ENCODE assay signal across 27 cellular contexts in genomic region chr2:173999724-174000123, GRCh38. TPM values are rescaled to one million over a fixed set of nuclear protein-coding genes. Genes with fewer than 3 reads are reported as not detected.
DNase-seq lines count a peak whose midpoint lies in the region; ATAC-seq, FAIRE-seq and TF ChIP-seq lines count a peak whose summit lies in the region.
"Had no signal": no experiment of that assay in that cellular context is flagged by ENCODE, and none has a peak within 500 bp of the region (broad histone marks: within the 10 kb centered on the region; RNA-seq: fewer than 3 reads in every experiment).

No MANE protein-coding gene starts in this region.

- H3K27ac ChIP-seq in PC-9 (no peak overlapping the region), neutrophil (peak overlapping the region; percentile 91), thoracic aorta (peak overlapping the region; percentile 70 to 75)
- H3K27ac ChIP-seq: C4-2B, GM23248 had no signal

- POLR2A ChIA-PET in PC-9 (lab: Charles Lee; ENCODE audit: unreplicated experiment) = no interaction called here
- POLR2A ChIA-PET in activated CD4-positive, alpha-beta memory T cell treated with anti-CD3 and anti-CD28 coated beads for 36 hours (lab: Charles Lee) = no interaction called here

- H2AFZ ChIP-seq in PC-9 = peak overlapping the region; percentile 7; the same call in 1 of the 2 replicates
- H2AFZ ChIP-seq: GM23248 had no signal

- H3F3A ChIP-seq in PC-9 (ENCODE audit: insufficient read depth, low read depth) = no peaks in the 10 kb centered on the region

- peak overlapping the region in 3 of 5 experiments; percentile 47 to 50 (median 49) for H3K27ac Mint-ChIP-seq in brain
- H3K27ac Mint-ChIP-seq in activated CD4-positive, alpha-beta memory T cell treated with anti-CD3 and anti-CD28 coated beads for 36 hours = no peak overlapping the region
- H3K27ac Mint-ChIP-seq: B cell had no signal

- H3K4me2 ChIP-seq in PC-9 = no peak overlapping the region

- peaks cover 14% of the 10 kb centered on the region for H3K27me3 Mint-ChIP-seq in brain
- no peaks in the 10 kb centered on the region for H3K27me3 Mint-ChIP-seq in activated CD4-positive, alpha-beta memory T cell treated with anti-CD3 and anti-CD28 coated beads for 36 hours
- H3K27me3 Mint-ChIP-seq: B cell had no signal

- H3K36me3 ChIP-seq in PC-9 (ENCODE audit: low read depth) = no peaks in the 10 kb centered on the region
- H3K36me3 ChIP-seq in neutrophil = no peaks in the 10 kb centered on the region
- no peaks in the 10 kb centered on the region for H3K36me3 ChIP-seq in thoracic aorta
- H3K36me3 ChIP-seq: HAP-1 had no signal

- DNase-seq in PC-9 (no peak), thoracic aorta (ENCODE audit: low spot score) (no peak), COR-L47 (lab: John Stamatoyannopoulos, UW) (no peak), GM12891 (ENCODE audit: insufficient read length, low spot score) (no peak)
- no peak for DNase-seq in activated CD4-positive, alpha-beta memory T cell treated with anti-CD3 and anti-CD28 coated beads for 36 hours
- DNase-seq: Calu3; CD8-positive, alpha-beta memory T cell; DND-41; GM23248; Kasumi-1; MV-4-11; NCI-H1105; NCI-H1436 treated with DMSO at 0.1 percent for 48 hours; NCI-H1930; NCI-H2107; NCI-H524 treated with DMSO at 0.1 percent for 48 hours; NCI-H82; NK-92 treated with Interleukin-12 subunit alpha and Interleukin-12 subunit beta, amount 100 ng/mL, for 24 hours; RPMI8226; SHP77 had no signal

- H3K9me3 ChIP-seq in PC-9 (ENCODE audit: insufficient read depth, low read depth) (no peaks in the 10 kb centered on the region), neutrophil (no peaks in the 10 kb centered on the region), thoracic aorta (no peaks in the 10 kb centered on the region)
- H3K9me3 ChIP-seq: HAP-1 had no signal

- H3K4me3 ChIP-seq in PC-9 (no peak overlapping the region), neutrophil (ENCODE audit: low read depth in 1 of 2, low read length in 1 of 2) (no peak overlapping the region), thoracic aorta (no peak overlapping the region)
- H3K4me3 ChIP-seq: GM23248, HAP-1 had no signal

- no peak for TF ChIP-seq CTCF in PC-9 (conservative IDR thresholded peaks at IDR 0.05)
- TF ChIP-seq CTCF in brain (conservative IDR thresholded peaks at IDR 0.05) = no peak
- TF ChIP-seq CTCF in neutrophil (IDR thresholded peaks at IDR 0.05) = no peak
- TF ChIP-seq CTCF in thoracic aorta (IDR thresholded peaks at IDR 0.05) = no peak

- H3K9me3 Mint-ChIP-seq in brain = peaks cover 0 to 2% (median 0%) of the 10 kb centered on the region in 5 experiments
- no peaks in the 10 kb centered on the region for H3K9me3 Mint-ChIP-seq in activated CD4-positive, alpha-beta memory T cell treated with anti-CD3 and anti-CD28 coated beads for 36 hours
- H3K9me3 Mint-ChIP-seq: CD8-positive, alpha-beta memory T cell had no signal

- CTCF ChIA-PET in PC-9 (lab: Charles Lee) = no interaction called here
- CTCF ChIA-PET in activated CD4-positive, alpha-beta memory T cell treated with anti-CD3 and anti-CD28 coated beads for 36 hours (lab: Charles Lee) = no interaction called here

- H3K27me3 ChIP-seq in PC-9 (ENCODE audit: insufficient read depth, low read depth) (0 out of 2 replicates have a peak, but pooled peaks cover 4% of the 10 kb centered on the region), neutrophil (no peaks in the 10 kb centered on the region), thoracic aorta (replicated peaks; ENCODE audit: insufficient read depth) (no peaks in the 10 kb centered on the region)

- intact Hi-C loops in PC-9 (cut with micrococcal nuclease; ENCODE audit: unreplicated experiment) = no loop called here
- intact Hi-C loops in activated CD4-positive, alpha-beta memory T cell treated with anti-CD3 and anti-CD28 coated beads for 36 hours (cut with micrococcal nuclease) = no loop called here

- ATAC-seq in thoracic aorta (ENCODE audit: insufficient number of reproducible peaks, low FRiP score, low read depth) (no peak), GM19463 (IDR thresholded peaks at IDR 0.05; ENCODE audit: unreplicated experiment) (no peak)

- no TSS peak for BruUV-seq in PC-9 (replicated peaks; lab: Mats Ljungman, UMichigan)

- H3K9me2 ChIP-seq in PC-9 (ENCODE audit: insufficient read depth) = no peaks in the 10 kb centered on the region

- no peak overlapping the region for H3K4me3 Mint-ChIP-seq in brain
- H3K4me3 Mint-ChIP-seq in activated CD4-positive, alpha-beta memory T cell treated with anti-CD3 and anti-CD28 coated beads for 36 hours = no peak overlapping the region
- H3K4me3 Mint-ChIP-seq: B cell; CD8-positive, alpha-beta memory T cell had no signal

- no peak for FAIRE-seq in GM12891 (lab: Jason Lieb, UNC)
- FAIRE-seq: GM19239 had no signal

- H3K79me2 ChIP-seq in PC-9 (ENCODE audit: low read depth) = no peaks in the 10 kb centered on the region

- H4K20me1 ChIP-seq in PC-9 (ENCODE audit: insufficient read depth) = no peaks in the 10 kb centered on the region

- H3K4me1 ChIP-seq in PC-9 (replicated peaks; ENCODE audit: insufficient read depth) (no peaks in the 10 kb centered on the region), neutrophil (ENCODE audit: control insufficient read depth in 1 of 2, insufficient read depth in 1 of 2, low read depth in 1 of 2, low read length in 1 of 2) (peaks cover 52 to 55% of the 10 kb centered on the region in 2 experiments), thoracic aorta (ENCODE audit: control insufficient read depth in 1 of 2, low read depth in 2 of 2) (peaks cover 34 to 72% of the 10 kb centered on the region in 2 donors)
- H3K4me1 ChIP-seq: HAP-1 had no signal

- peaks cover 31% of the 10 kb centered on the region for H3K4me1 Mint-ChIP-seq in brain
- peaks cover 4% of the 10 kb centered on the region for H3K4me1 Mint-ChIP-seq in activated CD4-positive, alpha-beta memory T cell treated with anti-CD3 and anti-CD28 coated beads for 36 hours (ENCODE audit: low read depth)

- TF ChIP-seq POLR2A in GM12891 (IDR thresholded peaks at IDR 0.05; ENCODE audit: low read depth, low read length) = no peak

- H3K36me3 Mint-ChIP-seq in brain = no peaks in the 10 kb centered on the region
- H3K36me3 Mint-ChIP-seq in activated CD4-positive, alpha-beta memory T cell treated with anti-CD3 and anti-CD28 coated beads for 36 hours = no peaks in the 10 kb centered on the region
- H3K36me3 Mint-ChIP-seq: CD8-positive, alpha-beta memory T cell had no signal

TF ChIP-seq in GM12891, 5 proteins besides CTCF, POLR2A, EP300 and RAD21:
- no peak for TF ChIP-seq SPI1 (IDR thresholded peaks at IDR 0.05; ENCODE audit: low read depth, low read length)
- no peak for TF ChIP-seq POU2F2 (IDR thresholded peaks at IDR 0.05; ENCODE audit: low read depth, low read length)
- TF ChIP-seq POLR2AphosphoS5 (IDR thresholded peaks at IDR 0.05; ENCODE audit: low read depth, low read length) = no peak
- no peak for TF ChIP-seq PAX5 (IDR thresholded peaks at IDR 0.05; ENCODE audit: insufficient read depth, low read length, severe bottlenecking)
- no peak for TF ChIP-seq TAF1 (IDR thresholded peaks at IDR 0.05; ENCODE audit: low read depth, low read length)

RNA-seq across cellular contexts. Expression of gene SP3, which starts 34.6 kb away (rescaled TPM):
- 93.6 and 127 TPM in 2 replicates for total RNA-seq in PC-9 (2021)
- 21.2 TPM for polyA plus RNA-seq in brain (ENCODE audit: insufficient read depth, low read depth, low replicate concordance)
- total RNA-seq in thoracic aorta = 10 to 100 TPM; 70.0 to 74.4 TPM
- 19.9 TPM for polyA plus RNA-seq in GM12891 (2012; ENCODE audit: low read depth, missing spikeins)
- total RNA-seq in activated CD4-positive, alpha-beta memory T cell treated with anti-CD3 and anti-CD28 coated beads for 36 hours = 10 to 100 TPM; 79.9 to 90.1 TPM
